In genomic region chr7:129122086-129122750, GRCh38 we compare ENCODE assay signal across 15 cellular contexts. TPM values are rescaled to one million over a fixed set of nuclear protein-coding genes. Genes with fewer than 3 reads are reported as not detected.
A peak's percentile ranks its signal among the peaks of the same experiment; 100 is the strongest.
DNase-seq lines count a peak whose midpoint lies in the region; ATAC-seq, FAIRE-seq and TF ChIP-seq lines count a peak whose summit lies in the region.
"Had no signal": no experiment of that assay in that cellular context is flagged by ENCODE, and none has a peak within 500 bp of the region (broad histone marks: within the 10 kb centered on the region; RNA-seq: fewer than 3 reads in every experiment).

No MANE protein-coding gene starts in this region.

- ATAC-seq in GM19395 (IDR thresholded peaks at IDR 0.05; ENCODE audit: unreplicated experiment) = peak; percentile 63
- peak; percentile 38 for ATAC-seq in HG03025 (IDR thresholded peaks at IDR 0.05; ENCODE audit: low FRiP score, unreplicated experiment)
- peak; percentile 16 for ATAC-seq in activated T-helper 17 cell treated with anti-CD3 and anti-CD28 coated beads, Interleukin-2, amount 50 U/mL, for 72 hours (replicated peaks)
- no peak for ATAC-seq in upper lobe of right lung

- DNase-seq in upper lobe of right lung (no peak), amygdala (lab: John Stamatoyannopoulos, UW) (no peak), D721Med (ENCODE audit: insufficient read length, low spot score) (no peak), NCI-H82 treated with DMSO at 0.1 percent for 48 hours (lab: John Stamatoyannopoulos, UW; ENCODE audit: unreplicated experiment) (no peak)
- DNase-seq: activated CD4-positive, alpha-beta T cell treated with anti-CD3 and anti-CD28 coated beads, Interleukin-2, amount 50 U/mL, for 4 hours; DMS53; left lung; NCI-H774; thyroid gland had no signal

- H3K4me1 ChIP-seq in upper lobe of right lung = no peaks in the 10 kb centered on the region

- peaks cover 26% of the 10 kb centered on the region for H3K4me1 Mint-ChIP-seq in activated T-helper 17 cell treated with anti-CD3 and anti-CD28 coated beads, Interleukin-2, amount 50 U/mL, for 72 hours

- H3K9me3 ChIP-seq in upper lobe of right lung = peaks cover 6% of the 10 kb centered on the region
- H3K9me3 ChIP-seq: thyroid gland had no signal

- no peak for FAIRE-seq in D721Med (lab: Jason Lieb, UNC)
- FAIRE-seq: endometrium, HTR-8/SVneo had no signal

- peaks cover 8% of the 10 kb centered on the region for H3K27me3 ChIP-seq in upper lobe of right lung
- H3K27me3 ChIP-seq: thyroid gland had no signal

- peaks cover 31% of the 10 kb centered on the region for H3K27me3 Mint-ChIP-seq in activated T-helper 17 cell treated with anti-CD3 and anti-CD28 coated beads, Interleukin-2, amount 50 U/mL, for 72 hours

- peak overlapping the region; percentile 57 for H3K4me3 Mint-ChIP-seq in activated T-helper 17 cell treated with anti-CD3 and anti-CD28 coated beads, Interleukin-2, amount 50 U/mL, for 72 hours

- no peaks in the 10 kb centered on the region for H3K36me3 ChIP-seq in upper lobe of right lung
- H3K36me3 ChIP-seq: left lung, thyroid gland had no signal

- H3K27ac Mint-ChIP-seq in activated T-helper 17 cell treated with anti-CD3 and anti-CD28 coated beads, Interleukin-2, amount 50 U/mL, for 72 hours = peak overlapping the region; percentile 94

- H3K36me3 Mint-ChIP-seq in activated T-helper 17 cell treated with anti-CD3 and anti-CD28 coated beads, Interleukin-2, amount 50 U/mL, for 72 hours (ENCODE audit: low read depth) = no peaks in the 10 kb centered on the region

- intact Hi-C loops in upper lobe of right lung (cut with DNase I) = no loop called here

- H3K27ac ChIP-seq in upper lobe of right lung = no peak overlapping the region
- H3K27ac ChIP-seq: left lung, thyroid gland had no signal

- H3K4me3 ChIP-seq in GM12875 (ENCODE audit: low read depth, low read length) = peak overlapping the region; percentile 23
- H3K4me3 ChIP-seq in upper lobe of right lung = no peak overlapping the region
- H3K4me3 ChIP-seq: left lung, thyroid gland had no signal

- H3K9me3 Mint-ChIP-seq in activated T-helper 17 cell treated with anti-CD3 and anti-CD28 coated beads, Interleukin-2, amount 50 U/mL, for 72 hours = peaks cover 11% of the 10 kb centered on the region

- TF ChIP-seq CTCF in GM12875 (IDR thresholded peaks at IDR 0.05; ENCODE audit: borderline replicate concordance, insufficient read depth, low read depth, low read length) (no peak), upper lobe of right lung (IDR thresholded peaks at IDR 0.05) (no peak), D721Med (IDR thresholded peaks at IDR 0.05; ENCODE audit: insufficient read depth, missing control alignments) (no peak)

RNA-seq across cellular contexts. Expression of gene TSPAN33, which starts 22.3 kb away (rescaled TPM):
- 1 to 10 TPM in 1 of 2 donors, under 1 TPM in 1; 0.67 to 2.6 TPM for total RNA-seq in activated T-helper 17 cell treated with anti-CD3 and anti-CD28 coated beads, Interleukin-2, amount 50 U/mL, for 72 hours
- total RNA-seq in upper lobe of right lung = 6.2 TPM
